In genomic region chr1:160781914-160782689, GRCh38 we compare ENCODE assay signal across 9 cellular contexts. TPM values are rescaled to one million over a fixed set of nuclear protein-coding genes. Genes with fewer than 3 reads are reported as not detected.
DNase-seq lines count a peak whose midpoint lies in the region; ATAC-seq and TF ChIP-seq lines count a peak whose summit lies in the region.
"Had no signal": no experiment of that assay in that cellular context is flagged by ENCODE, and none has a peak within 500 bp of the region (broad histone marks: within the 10 kb centered on the region; RNA-seq: fewer than 3 reads in every experiment).

No MANE protein-coding gene starts in this region.

- intact Hi-C loops in dorsolateral prefrontal cortex (cut with DNase I), result no loop called here

- no peaks in the 10 kb centered on the region for H3K36me3 ChIP-seq in DND-41 (ENCODE audit: insufficient read depth, low read length)
- H3K36me3 ChIP-seq in esophagus (ENCODE audit: control insufficient read depth in 2 of 2, insufficient read depth in 2 of 2, low read length in 1 of 2), result no peaks in the 10 kb centered on the region
- H3K36me3 ChIP-seq in WERI-Rb-1, result no peaks in the 10 kb centered on the region

- no peak overlapping the region for H3K4me2 ChIP-seq in DND-41 (ENCODE audit: insufficient read depth, low read length)

- no peak overlapping the region for H2AFZ ChIP-seq in DND-41 (ENCODE audit: low read depth, low read length)

- DNase-seq in DND-41, result no peak
- no peak for DNase-seq in WERI-Rb-1
- no peak for DNase-seq in HCEC 1CT
- DNase-seq in dorsolateral prefrontal cortex, result no peak
- no peak for DNase-seq in middle frontal gyrus (ENCODE audit: extremely low spot score, low spot score)

- 52 to 68% methylated on average over 9 of the region's 9 CpGs for WGBS in esophagus, 2 donors

- H3K4me3 ChIP-seq in DND-41 (ENCODE audit: low read depth in 1 of 2, low read length in 2 of 2) (no peak overlapping the region), esophagus (ENCODE audit: low read depth in 1 of 2, low read length in 2 of 2) (no peak overlapping the region), WERI-Rb-1 (ENCODE audit: low read depth, low read length) (no peak overlapping the region), dorsolateral prefrontal cortex (no peak overlapping the region)

- H3K9ac ChIP-seq in DND-41 (ENCODE audit: low read depth, low read length), result no peak overlapping the region

- no peak overlapping the region for H3K27ac ChIP-seq in DND-41 (ENCODE audit: low read length)
- H3K27ac ChIP-seq in esophagus (ENCODE audit: low read depth in 2 of 2, low read length in 1 of 2), result peak overlapping the region; percentile 81 to 93
- no peak overlapping the region for H3K27ac ChIP-seq in WERI-Rb-1
- H3K27ac ChIP-seq in dorsolateral prefrontal cortex, result no peak overlapping the region

- H4K20me1 ChIP-seq in DND-41 (ENCODE audit: insufficient read depth, low read length), result no peaks in the 10 kb centered on the region

- H3K4me1 ChIP-seq in DND-41 (ENCODE audit: insufficient read depth, low read length), result no peaks in the 10 kb centered on the region
- H3K4me1 ChIP-seq in esophagus (ENCODE audit: control insufficient read depth in 2 of 2, insufficient read depth in 2 of 2, low read length in 1 of 2), result peaks cover 0 to 12% of the 10 kb centered on the region in 2 donors

- ATAC-seq in DND-41 (ENCODE audit: insufficient read depth, low read depth) (peak; percentile 43; the same call in 1 of the 3 replicates), GM19452 (IDR thresholded peaks at IDR 0.05; ENCODE audit: unreplicated experiment) (peak; percentile 94), HG03460 (IDR thresholded peaks at IDR 0.05; ENCODE audit: unreplicated experiment) (peak; percentile 81)

- no peaks in the 10 kb centered on the region for H3K79me2 ChIP-seq in DND-41 (ENCODE audit: insufficient read depth, low read length)

- H3K27me3 ChIP-seq in DND-41 (ENCODE audit: insufficient read depth, low read length, poor library complexity) (no peaks in the 10 kb centered on the region), esophagus (ENCODE audit: control insufficient read depth in 1 of 2, insufficient read depth in 2 of 2, low read length in 2 of 2) (no peaks in the 10 kb centered on the region), WERI-Rb-1 (ENCODE audit: insufficient read depth, low read depth, severe bottlenecking) (peaks cover 81% of the 10 kb centered on the region), dorsolateral prefrontal cortex (no peaks in the 10 kb centered on the region)

- H3K9me3 ChIP-seq in DND-41 (ENCODE audit: insufficient read depth, low read length, severe bottlenecking), result no peaks in the 10 kb centered on the region
- H3K9me3 ChIP-seq in esophagus (ENCODE audit: control insufficient read depth in 2 of 2, insufficient read depth in 1 of 2, low read depth in 1 of 2, low read length in 1 of 2), result no peaks in the 10 kb centered on the region
- peaks cover 15% of the 10 kb centered on the region for H3K9me3 ChIP-seq in WERI-Rb-1 (ENCODE audit: severe bottlenecking)

- TF ChIP-seq CTCF in DND-41 (IDR thresholded peaks at IDR 0.05; ENCODE audit: borderline replicate concordance, extremely low read depth, low read length, poor library complexity, severe bottlenecking) (no peak), WERI-Rb-1 (IDR thresholded peaks at IDR 0.05; ENCODE audit: low read depth, low read length) (no peak), dorsolateral prefrontal cortex (IDR thresholded peaks at IDR 0.05 in 54 of 56, conservative IDR thresholded peaks at IDR 0.05 in 2 of 56; ENCODE audit: low read depth in 1 of 56, partially characterized antibody in 56 of 56) (no peak)

RNA-seq across cellular contexts. Expression of gene LY9, which starts 13.9 kb away (rescaled TPM):
- under 1 TPM; 0.54 to 0.73 TPM for polyA plus RNA-seq in esophagus
- 1 to 10 TPM in 3 of 120 experiments, under 1 TPM in 8, not detected in 109; 0.24 to 1.1 (median 0.48) TPM for total RNA-seq in dorsolateral prefrontal cortex
- total RNA-seq: myocyte had no signal

RNA-seq across cellular contexts. Expression of gene SLAMF7, which starts 43.1 kb away (rescaled TPM):
- polyA plus RNA-seq in esophagus, result 1 to 10 TPM; 2.9 to 4.0 TPM
- total RNA-seq in dorsolateral prefrontal cortex, result 1 to 10 TPM in 1 of 120 experiments, under 1 TPM in 25, not detected in 94; 0.11 to 1.5 (median 0.38) TPM
- total RNA-seq: myocyte had no signal

Comparison
In these comparisons a context has a peak if more than half of its experiments do, and no peak if none do; other contexts are left out.
1. ATAC-seq: peak in every context shown above with its lines; median percentile 94 in GM19452; 81 in HG03460; 43 in DND-41.
2. H3K27ac ChIP-seq: peak in esophagus (2 of 2); none in DND-41 (single experiment), WERI-Rb-1 (single experiment) and dorsolateral prefrontal cortex (0 of 59).